8 cellular contexts compared by ENCODE assay signal in the genomic region with DNA sequence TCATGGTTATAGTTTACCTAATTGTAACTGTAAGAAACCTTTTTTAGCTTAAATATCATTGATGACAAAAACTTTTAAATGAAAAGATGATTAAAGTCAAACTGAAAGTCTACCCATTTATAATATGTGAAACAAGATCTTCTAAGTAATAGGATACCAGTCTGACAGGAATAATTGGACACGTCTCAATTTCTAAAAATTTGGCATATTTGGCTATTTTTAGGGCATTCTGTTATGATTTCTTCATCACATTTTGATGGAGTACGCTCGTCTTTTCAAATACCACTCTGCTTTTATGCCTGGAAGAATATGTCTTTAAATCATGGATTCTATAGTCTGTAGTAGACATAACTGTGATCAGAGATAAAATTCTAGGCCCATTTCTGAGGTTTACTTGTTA. TPM values are rescaled to one million over a fixed set of nuclear protein-coding genes. Genes with fewer than 3 reads are reported as not detected.
DNase-seq lines count a peak whose midpoint lies in the region; ATAC-seq, FAIRE-seq and TF ChIP-seq lines count a peak whose summit lies in the region.

No MANE protein-coding gene starts in this region.

- no peak for FAIRE-seq in HepG2 (lab: Jason Lieb, UNC)

- ATAC-seq in HepG2 (no peak), GM21786 (IDR thresholded peaks at IDR 0.05; ENCODE audit: unreplicated experiment) (no peak), aorta (ENCODE audit: low FRiP score) (no peak)

- no peaks in the 10 kb centered on the region for H3K36me3 ChIP-seq in A673 (ENCODE audit: insufficient read depth, low read length, poor library complexity, severe bottlenecking)
- no peaks in the 10 kb centered on the region for H3K36me3 ChIP-seq in HepG2 (replicated peaks in 1 of 2; ENCODE audit: control insufficient read depth in 1 of 2, insufficient read depth in 2 of 2, low read length in 2 of 2)
- no peaks in the 10 kb centered on the region for H3K36me3 ChIP-seq in aorta (ENCODE audit: control insufficient read depth in 1 of 2, insufficient read depth in 2 of 2, low read length in 1 of 2)

- H3K79me2 ChIP-seq in HepG2 (ENCODE audit: insufficient read depth, low read length): peaks cover 74% of the 10 kb centered on the region

- 33% methylated on average over 3 of the region's 3 CpGs for WGBS in HepG2 (ENCODE audit: low lambda C conversion rate)
- 6 to 9% methylated on average over 3 of the region's 3 CpGs for WGBS in aorta, 2 donors

- in situ Hi-C loops in astrocyte of the cerebellum (cut with HindIII; ENCODE audit: low sequenced_read_pairs): loop anchor here (5.0 kb wide), 1 partner anchor 50 kb away; no protein-coding TSS in a partner anchor
- in situ Hi-C loops in HepG2 (cut with HindIII; ENCODE audit: extremely low pct_ligation_motif_present, low pct_unique_long_range_greater_than_20kb): no loop called here
- in situ Hi-C loops in G401 (cut with HindIII; ENCODE audit: low sequenced_read_pairs): no loop called here

- intact Hi-C loops in A673 (cut with micrococcal nuclease; ENCODE audit: unreplicated experiment) (loop anchor here (5.0 kb wide), 1 partner anchor 480 kb away; the partner anchor contains the start of gene RAB3GAP1), HepG2 (cut with micrococcal nuclease; ENCODE audit: unreplicated experiment) (loop anchor here (5.0 to 10.0 kb wide), 3 partner anchors 60 to 615 kb away; partner anchors contain the start of gene CCNT2), aorta (cut with DNase I) (no loop called here)

- H3K4me3 ChIP-seq in A673 (ENCODE audit: low read depth, low read length, poor library complexity, severe bottlenecking): peak overlapping the region; percentile 92
- H3K4me3 ChIP-seq in astrocyte of the cerebellum (ENCODE audit: low read depth, low read length): peak overlapping the region; percentile 18
- H3K4me3 ChIP-seq in HepG2 (replicated peaks in 1 of 3; ENCODE audit: insufficient read depth in 1 of 3, low read depth in 2 of 3, low read length in 3 of 3): peak overlapping the region; percentile 70 to 94 (median 87); a peak in 5 of 6 replicates
- H3K4me3 ChIP-seq in aorta (ENCODE audit: low read length in 2 of 2): no peak overlapping the region

- POLR2A ChIA-PET in A673 (lab: Charles Lee; ENCODE audit: low non-redundant PET) (interaction anchor here (0.5 to 0.6 kb wide), 2 partner anchors 28 to 192 kb away, joined by 4 to 5 read pairs; no protein-coding TSS in a partner anchor), HepG2 (lab: Yijun Ruan, JAX) (no interaction called here)

- TF ChIP-seq CTCF in A673 (conservative IDR thresholded peaks at IDR 0.05; ENCODE audit: low read depth, low read length): no peak
- no peak for TF ChIP-seq CTCF in astrocyte of the cerebellum (IDR thresholded peaks at IDR 0.05; ENCODE audit: low read depth, low read length, missing control alignments)
- TF ChIP-seq CTCF in HepG2 (CRISPR knock-in tag; IDR thresholded peaks at IDR 0.05): no peak

- H3K9me3 ChIP-seq in A673 (ENCODE audit: low read depth, low read length, poor library complexity, severe bottlenecking) (no peaks in the 10 kb centered on the region), HepG2 (ENCODE audit: low read length) (no peaks in the 10 kb centered on the region), aorta (ENCODE audit: control insufficient read depth, low read length) (no peaks in the 10 kb centered on the region)

- H3K27me3 ChIP-seq in A673 (replicated peaks; ENCODE audit: insufficient read depth, low read depth, low read length, poor library complexity): no peaks in the 10 kb centered on the region
- H3K27me3 ChIP-seq in HepG2 (ENCODE audit: control insufficient read depth in 1 of 2, insufficient read depth in 2 of 2, low read length in 2 of 2): no peaks in the 10 kb centered on the region; a peak in 1 of 5 replicates
- H3K27me3 ChIP-seq in aorta (ENCODE audit: control insufficient read depth in 1 of 2, insufficient read depth in 2 of 2, low read length in 1 of 2): no peaks in the 10 kb centered on the region

- H3K9ac ChIP-seq in HepG2 (ENCODE audit: insufficient read depth, low read depth, low read length): peak overlapping the region; percentile 94

- H2AFZ ChIP-seq in HepG2 (ENCODE audit: low read length): no peak overlapping the region

- no peak for TF ChIP-seq RAD21 in HepG2 (CRISPR knock-in tag; IDR thresholded peaks at IDR 0.05)

- BruUV-seq in A673 (replicated peaks; lab: Mats Ljungman, UMichigan): TSS peak; percentile 51
- BruUV-seq in HepG2 (replicated peaks; lab: Mats Ljungman, UMichigan): TSS peak; percentile 54

- peak overlapping the region; percentile 87 for H3K4me2 ChIP-seq in HepG2 (ENCODE audit: low read depth, low read length)

- H3K27ac ChIP-seq in A673 (ENCODE audit: low read depth, low read length, poor library complexity, severe bottlenecking) (no peak overlapping the region), HepG2 (ENCODE audit: extremely low read length, insufficient read depth, low read length) (peak overlapping the region; percentile 24), aorta (ENCODE audit: low read depth in 1 of 2, low read length in 2 of 2) (no peak overlapping the region)

- no peaks in the 10 kb centered on the region for H4K20me1 ChIP-seq in HepG2 (ENCODE audit: insufficient read depth, low read length)

- H3K4me1 ChIP-seq in A673 (ENCODE audit: insufficient read depth, low read length, poor library complexity, severe bottlenecking): peaks cover 6% of the 10 kb centered on the region
- H3K4me1 ChIP-seq in HepG2 (ENCODE audit: insufficient read depth, low read length): peaks cover 58% of the 10 kb centered on the region
- no peaks in the 10 kb centered on the region for H3K4me1 ChIP-seq in aorta (ENCODE audit: control insufficient read depth in 1 of 2, insufficient read depth in 2 of 2, low read length in 2 of 2)

- CTCF ChIA-PET in A673 (lab: Charles Lee): no interaction called here
- CTCF ChIA-PET in HepG2 (lab: Yijun Ruan, JAX; ENCODE audit: low intra/inter-chr PET ratio, low total read pairs): no interaction called here

- no peak for DNase-seq in A673 (ENCODE audit: low spot score)
- peak; percentile 2 for DNase-seq in HCEC 1CT
- DNase-seq in astrocyte of the cerebellum (ENCODE audit: low read depth): no peak
- no peak for DNase-seq in HepG2 (ENCODE audit: low spot score)
- no peak for DNase-seq in G401 (ENCODE audit: low spot score)
- no peak for DNase-seq in aorta
- no peak for DNase-seq in activated CD4-positive, alpha-beta T cell treated with anti-CD3 and anti-CD28 coated beads, Interleukin-2, amount 50 U/mL, for 1 hour

- no peak for TF ChIP-seq POLR2A in HepG2 (IDR thresholded peaks at IDR 0.05; ENCODE audit: insufficient read depth in 1 of 2, low read depth in 2 of 2, low read length in 2 of 2)

- no peak for TF ChIP-seq EP300 in HepG2 (IDR thresholded peaks at IDR 0.05; ENCODE audit: low read depth in 2 of 2, low read length in 2 of 2)
- TF ChIP-seq EP300 in HepG2 (CRISPR knock-in tag; IDR thresholded peaks at IDR 0.05; ENCODE audit: borderline replicate concordance): no peak

RNA-seq across cellular contexts. Expression of gene R3HDM1, which starts 1.3 kb away (rescaled TPM):
- 65.4 and 66.6 TPM in 2 replicates for total RNA-seq in A673 (2021)
- total RNA-seq in HepG2 (2016; rRNA removed; fragmentation: Illumina TruSeq; extraction: Trizol): 15.7 and 20.3 TPM in 2 replicates
- total RNA-seq in HepG2 (2016; cell fraction: cytosol; rRNA removed; fragmentation: Illumina TruSeq; extraction: Trizol; ENCODE audit: low read depth): 62.3 and 68.9 TPM in 2 replicates
- 13.2 and 17.6 TPM in 2 replicates for total RNA-seq in HepG2 (2016; cell fraction: insoluble cytoplasmic fraction; rRNA removed; fragmentation: Illumina TruSeq; extraction: Trizol)
- total RNA-seq in HepG2 (2016; cell fraction: membrane; rRNA removed; fragmentation: Illumina TruSeq; extraction: Trizol): 29.2 and 29.7 TPM in 2 replicates
- 23.8 and 26.9 TPM in 2 replicates for total RNA-seq in HepG2 (2016; cell fraction: nucleus; rRNA removed; fragmentation: Illumina TruSeq; extraction: Trizol)
- 47.8 and 54.3 TPM in 2 replicates for polyA plus RNA-seq in HepG2 (2011; rRNA removed)
- 48.2 and 49.9 TPM in 2 replicates for polyA plus RNA-seq in HepG2 (2011; cell fraction: cytosol; rRNA removed)
- 30.6 and 32.2 TPM in 2 replicates for polyA plus RNA-seq in HepG2 (2011; cell fraction: nucleus; rRNA removed)
- polyA plus RNA-seq in HepG2 (2012): 27.5 and 28.8 TPM in 2 replicates
- polyA plus RNA-seq in HepG2 (2016; cell fraction: cytosol; fragmentation: Illumina TruSeq; extraction: Trizol; ENCODE audit: low read depth): 9.2 and 10.9 TPM in 2 replicates
- polyA plus RNA-seq in HepG2 (2016; cell fraction: insoluble cytoplasmic fraction; fragmentation: Illumina TruSeq; extraction: Trizol; ENCODE audit: low read depth): 49.0 and 58.2 TPM in 2 replicates
- 41.3 and 42.1 TPM in 2 replicates for polyA plus RNA-seq in HepG2 (2016; cell fraction: membrane; fragmentation: Illumina TruSeq; extraction: Trizol; ENCODE audit: low read depth)
- 44.9 and 46.2 TPM in 2 replicates for polyA plus RNA-seq in HepG2 (2016; cell fraction: nucleus; fragmentation: Illumina TruSeq; extraction: Trizol; ENCODE audit: insufficient read depth, low read depth)
- 47.7 and 55.2 TPM in 2 replicates for polyA minus RNA-seq in HepG2 (2011; rRNA and poly(A)+ RNA removed; ENCODE audit: low replicate concordance)
- polyA minus RNA-seq in HepG2 (2011; cell fraction: cytosol; rRNA and poly(A)+ RNA removed): 21.5 and 25.1 TPM in 2 replicates
- polyA minus RNA-seq in HepG2 (2011; cell fraction: nucleus; rRNA and poly(A)+ RNA removed): 59.4 and 65.8 TPM in 2 replicates
- total RNA-seq in G401 (2014; rRNA removed; shearing (Covaris generic)): 15.1 and 16.6 TPM in 2 replicates
- 10 to 100 TPM; 24.1 to 31.5 TPM for total RNA-seq in aorta
- 1 to 10 TPM; 9.3 to 9.5 TPM for polyA plus RNA-seq in aorta

RNA-seq across cellular contexts. Expression of gene ZRANB3, which starts 1.6 kb away (rescaled TPM):
- total RNA-seq in A673 (2021) (15.3 and 17.1 TPM in 2 replicates), HepG2 (2016; rRNA removed; fragmentation: Illumina TruSeq; extraction: Trizol) (25.2 and 33.5 TPM in 2 replicates), aorta (1 to 10 TPM; 3.6 to 4.2 TPM)
- 11.9 and 14.3 TPM in 2 replicates for total RNA-seq in HepG2 (2016; cell fraction: cytosol; rRNA removed; fragmentation: Illumina TruSeq; extraction: Trizol; ENCODE audit: low read depth)
- 22.7 and 34.0 TPM in 2 replicates for total RNA-seq in HepG2 (2016; cell fraction: insoluble cytoplasmic fraction; rRNA removed; fragmentation: Illumina TruSeq; extraction: Trizol)
- 12.9 and 16.9 TPM in 2 replicates for total RNA-seq in HepG2 (2016; cell fraction: membrane; rRNA removed; fragmentation: Illumina TruSeq; extraction: Trizol)
- total RNA-seq in HepG2 (2016; cell fraction: nucleus; rRNA removed; fragmentation: Illumina TruSeq; extraction: Trizol): 38.1 and 39.6 TPM in 2 replicates
- polyA plus RNA-seq in HepG2 (2011; rRNA removed) (4.8 and 5.8 TPM in 2 replicates), aorta (1 to 10 TPM in 1 of 2 donors, not detected in 1; 3.8 TPM)
- 3.2 and 4.2 TPM in 2 replicates for polyA plus RNA-seq in HepG2 (2011; cell fraction: cytosol; rRNA removed)
- 3.5 TPM in 2 replicates for polyA plus RNA-seq in HepG2 (2011; cell fraction: nucleus; rRNA removed)
- 5.6 and 8.0 TPM in 2 replicates for polyA plus RNA-seq in HepG2 (2012)
- polyA plus RNA-seq in HepG2 (2016; cell fraction: cytosol; fragmentation: Illumina TruSeq; extraction: Trizol; ENCODE audit: low read depth): 2.7 and 2.8 TPM in 2 replicates
- 15.1 and 15.2 TPM in 2 replicates for polyA plus RNA-seq in HepG2 (2016; cell fraction: insoluble cytoplasmic fraction; fragmentation: Illumina TruSeq; extraction: Trizol; ENCODE audit: low read depth)
- polyA plus RNA-seq in HepG2 (2016; cell fraction: membrane; fragmentation: Illumina TruSeq; extraction: Trizol; ENCODE audit: low read depth): 4.1 and 5.0 TPM in 2 replicates
- polyA plus RNA-seq in HepG2 (2016; cell fraction: nucleus; fragmentation: Illumina TruSeq; extraction: Trizol; ENCODE audit: insufficient read depth, low read depth): 10.7 and 11.3 TPM in 2 replicates
- 3.3 and 6.3 TPM in 2 replicates for polyA minus RNA-seq in HepG2 (2011; rRNA and poly(A)+ RNA removed; ENCODE audit: low replicate concordance)
- 12.1 and 13.3 TPM in 2 replicates for polyA minus RNA-seq in HepG2 (2011; cell fraction: cytosol; rRNA and poly(A)+ RNA removed)
- polyA minus RNA-seq in HepG2 (2011; cell fraction: nucleus; rRNA and poly(A)+ RNA removed): 35.9 and 36.2 TPM in 2 replicates
- total RNA-seq in G401 (2014; rRNA removed; shearing (Covaris generic)): 9.4 and 19.8 TPM in 2 replicates

Comparison
In these comparisons a context has a peak if more than half of its experiments do, and no peak if none do; other contexts are left out.
1. H3K4me3 ChIP-seq: peak in A673 (single experiment), astrocyte of the cerebellum (single experiment) and HepG2 (3 of 3); none in aorta (0 of 2).
2. intact Hi-C loops: an anchor here in A673 (5.0 kb wide) and HepG2 (5.0 to 10.0 kb wide); none called in aorta.